In the genomic region with DNA sequence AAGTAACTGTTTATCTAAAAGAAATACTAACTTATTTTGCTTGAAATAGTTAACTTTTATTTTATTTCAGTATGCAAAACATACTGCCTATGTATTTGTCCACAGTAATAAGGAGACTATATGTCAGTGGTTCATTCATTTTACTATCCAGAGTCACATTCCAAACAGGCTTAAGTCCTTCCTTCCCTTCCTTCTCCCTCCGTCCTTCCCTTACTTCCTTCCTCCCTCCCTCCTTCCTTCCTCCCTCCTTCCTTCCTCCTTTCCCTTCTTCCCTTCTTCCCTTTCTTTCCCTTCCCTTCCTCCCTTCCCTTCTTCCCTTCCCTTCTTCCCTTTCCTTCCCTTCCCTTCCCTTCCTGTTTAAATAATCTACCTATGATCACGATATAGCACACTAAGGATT, we compare ENCODE assay signal across 9 cellular contexts.
"Had no signal": no experiment of that assay in that cellular context is flagged by ENCODE, and none has a peak within 500 bp of the region (broad histone marks: within the 10 kb centered on the region; RNA-seq: fewer than 3 reads in every experiment).

No MANE protein-coding gene starts in this region.

- H3K4me3 Mint-ChIP-seq: H9, HFFc6 had no signal

- H3K9ac ChIP-seq: KMS-11 had no signal

- FAIRE-seq: H54 had no signal

- H3K27ac Mint-ChIP-seq: H9, HFFc6 had no signal

- H3K27ac ChIP-seq: HL-60, KMS-11 had no signal

- H3K4me1 Mint-ChIP-seq: H9 had no signal

- DNase-seq: GOT3, H9, HCEC 1CT, HFFc6, IMR-90, KBM-7 had no signal

- H3K4me2 ChIP-seq: KMS-11 had no signal
